8 cellular contexts compared by ENCODE assay signal in genomic region chr3:11910216-11910930, GRCh38.
DNase-seq lines count a peak whose midpoint lies in the region; ATAC-seq and TF ChIP-seq lines count a peak whose summit lies in the region.
"Not testable (repeated sequence)": the region's sequence is repeated elsewhere in the genome, so short reads cannot be mapped to it uniquely, and the experiment has no call there.

No MANE protein-coding gene starts in this region.

- not testable (repeated sequence) for DNase-seq in T-helper 17 cell; neuronal stem cell (ENCODE audit: low spot score)
- DNase-seq in activated CD8-positive, alpha-beta memory T cell treated with anti-CD3 and anti-CD28 coated beads for 24 hours = peak; percentile 15
- peak; percentile 68 for DNase-seq in cerebellar cortex (ENCODE audit: low spot score)
- peak; percentile 12 for DNase-seq in endodermal cell
- DNase-seq in upper lobe of right lung = peak; percentile 41

- not testable (repeated sequence) for H2BK120ac ChIP-seq in neuronal stem cell (ENCODE audit: low read depth, low read length)

- not testable (repeated sequence) for H3K27me3 Mint-ChIP-seq in T-helper 17 cell; endodermal cell (ENCODE audit: insufficient read depth)

- H4K8ac ChIP-seq in neuronal stem cell (ENCODE audit: low read depth, low read length) = not testable (repeated sequence)

- H3K9me3 ChIP-seq in T-helper 17 cell (ENCODE audit: control insufficient read depth, low read length, poor library complexity, severe bottlenecking); endodermal cell (ENCODE audit: control insufficient read depth, low read length); neuronal stem cell (replicated peaks in 1 of 2; ENCODE audit: control insufficient read depth in 2 of 2, insufficient read depth in 1 of 2, low read depth in 1 of 2, low read length in 2 of 2); parathyroid adenoma (ENCODE audit: control insufficient read depth, low read length); upper lobe of right lung: not testable (repeated sequence)

- not testable (repeated sequence) for H3K18ac ChIP-seq in neuronal stem cell (ENCODE audit: low read length)

- peaks cover 35% of the 10 kb centered on the region for H3K4me1 Mint-ChIP-seq in T-helper 17 cell
- not testable (repeated sequence) for H3K4me1 Mint-ChIP-seq in endodermal cell

- H3K27me3 ChIP-seq in endodermal cell (ENCODE audit: control insufficient read depth, insufficient read depth, low read length, poor library complexity, severe bottlenecking); neuronal stem cell (ENCODE audit: control insufficient read depth in 3 of 3, insufficient read depth in 3 of 3, low read depth in 1 of 3, low read length in 3 of 3); parathyroid adenoma (ENCODE audit: control insufficient read depth, insufficient read depth, low read length); upper lobe of right lung: not testable (repeated sequence)

- H3K4ac ChIP-seq in neuronal stem cell (ENCODE audit: low read length) = not testable (repeated sequence)

- H3K4me1 ChIP-seq in endodermal cell (ENCODE audit: control insufficient read depth, insufficient read depth, low read length); neuronal stem cell (ENCODE audit: control insufficient read depth in 2 of 2, insufficient read depth in 1 of 2, low read depth in 1 of 2, low read length in 2 of 2); upper lobe of right lung: not testable (repeated sequence)
- H3K4me1 ChIP-seq in parathyroid adenoma = peaks cover 62% of the 10 kb centered on the region

- H4K91ac ChIP-seq in neuronal stem cell (ENCODE audit: low read depth, low read length, poor library complexity) = not testable (repeated sequence)

- H3K4me3 ChIP-seq in endodermal cell (ENCODE audit: low read length); neuronal stem cell (ENCODE audit: low read length in 2 of 2); parathyroid adenoma (ENCODE audit: low read depth, low read length); upper lobe of right lung: not testable (repeated sequence)

- intact Hi-C loops in upper lobe of right lung (cut with DNase I) = not testable (repeated sequence)

- not testable (repeated sequence) for H2AFZ ChIP-seq in neuronal stem cell (ENCODE audit: low read length)
- H2AFZ ChIP-seq in parathyroid adenoma = peak overlapping the region; percentile 16

- H3K36me3 ChIP-seq in endodermal cell (ENCODE audit: control insufficient read depth, insufficient read depth, low read length); neuronal stem cell (replicated peaks in 1 of 2; ENCODE audit: control insufficient read depth in 2 of 2, insufficient read depth in 2 of 2, low read length in 2 of 2); parathyroid adenoma (ENCODE audit: control insufficient read depth, insufficient read depth, low read length); upper lobe of right lung: not testable (repeated sequence)

- H3K4me3 Mint-ChIP-seq in T-helper 17 cell, endodermal cell: not testable (repeated sequence)

- not testable (repeated sequence) for ATAC-seq in T-helper 17 cell, upper lobe of right lung

- H2BK12ac ChIP-seq in neuronal stem cell (ENCODE audit: low read length) = not testable (repeated sequence)

- H3K9me3 Mint-ChIP-seq in endodermal cell = not testable (repeated sequence)

- peak overlapping the region; percentile 92 for H3K27ac Mint-ChIP-seq in T-helper 17 cell
- H3K27ac Mint-ChIP-seq in endodermal cell = not testable (repeated sequence)

- H2BK5ac ChIP-seq in neuronal stem cell (ENCODE audit: low read length) = not testable (repeated sequence)

- H3K4me2 ChIP-seq in neuronal stem cell (ENCODE audit: insufficient read depth, low read length, poor library complexity, severe bottlenecking); parathyroid adenoma (ENCODE audit: low read length): not testable (repeated sequence)

- not testable (repeated sequence) for H3K36me3 Mint-ChIP-seq in T-helper 17 cell (ENCODE audit: low read depth); endodermal cell (ENCODE audit: low read depth)

- WGBS in endodermal cell (ENCODE audit: insufficient coverage in 1 of 2, insufficient read length in 1 of 2), 2 experiments = 87 to 100% methylated on average over 3 to 5 of the region's 5 CpGs
- no CpG with 5 or more reads among the region's 5 CpGs for WGBS in neuronal stem cell (ENCODE audit: extremely low coverage in 2 of 2, insufficient read length in 2 of 2, insufficient replicate concordance in 1 of 2), 2 donors

- H3K79me2 ChIP-seq in parathyroid adenoma = not testable (repeated sequence)

- TF ChIP-seq CTCF in C4-2B (conservative IDR thresholded peaks at IDR 0.05); endodermal cell (conservative IDR thresholded peaks at IDR 0.05); parathyroid adenoma (IDR thresholded peaks at IDR 0.05); upper lobe of right lung (IDR thresholded peaks at IDR 0.05): not testable (repeated sequence)

- H3K9ac ChIP-seq in endodermal cell (ENCODE audit: extremely low read depth, low read length, poor library complexity, severe bottlenecking); neuronal stem cell (ENCODE audit: low read depth, low read length, poor library complexity); parathyroid adenoma: not testable (repeated sequence)

- 0 out of 2 replicates have a peak overlapping the region, but pooled peaks have one; percentile 10 for H3K27ac ChIP-seq in C4-2B
- not testable (repeated sequence) for H3K27ac ChIP-seq in endodermal cell (ENCODE audit: low read depth, low read length); neuronal stem cell (replicated peaks; ENCODE audit: low read length); parathyroid adenoma; upper lobe of right lung

- not testable (repeated sequence) for H3K14ac ChIP-seq in neuronal stem cell (ENCODE audit: low read length)

- not testable (repeated sequence) for H2BK15ac ChIP-seq in neuronal stem cell (ENCODE audit: low read length)

- not testable (repeated sequence) for H2AK5ac ChIP-seq in neuronal stem cell (ENCODE audit: low read depth, low read length)

- H3K79me1 ChIP-seq in neuronal stem cell (ENCODE audit: low read depth, low read length) = not testable (repeated sequence)

- peak overlapping the region; percentile 20 for H3K23ac ChIP-seq in neuronal stem cell (ENCODE audit: low read depth, low read length, poor library complexity)
